ENCODE assay signal across 1 cellular context in the genomic region with DNA sequence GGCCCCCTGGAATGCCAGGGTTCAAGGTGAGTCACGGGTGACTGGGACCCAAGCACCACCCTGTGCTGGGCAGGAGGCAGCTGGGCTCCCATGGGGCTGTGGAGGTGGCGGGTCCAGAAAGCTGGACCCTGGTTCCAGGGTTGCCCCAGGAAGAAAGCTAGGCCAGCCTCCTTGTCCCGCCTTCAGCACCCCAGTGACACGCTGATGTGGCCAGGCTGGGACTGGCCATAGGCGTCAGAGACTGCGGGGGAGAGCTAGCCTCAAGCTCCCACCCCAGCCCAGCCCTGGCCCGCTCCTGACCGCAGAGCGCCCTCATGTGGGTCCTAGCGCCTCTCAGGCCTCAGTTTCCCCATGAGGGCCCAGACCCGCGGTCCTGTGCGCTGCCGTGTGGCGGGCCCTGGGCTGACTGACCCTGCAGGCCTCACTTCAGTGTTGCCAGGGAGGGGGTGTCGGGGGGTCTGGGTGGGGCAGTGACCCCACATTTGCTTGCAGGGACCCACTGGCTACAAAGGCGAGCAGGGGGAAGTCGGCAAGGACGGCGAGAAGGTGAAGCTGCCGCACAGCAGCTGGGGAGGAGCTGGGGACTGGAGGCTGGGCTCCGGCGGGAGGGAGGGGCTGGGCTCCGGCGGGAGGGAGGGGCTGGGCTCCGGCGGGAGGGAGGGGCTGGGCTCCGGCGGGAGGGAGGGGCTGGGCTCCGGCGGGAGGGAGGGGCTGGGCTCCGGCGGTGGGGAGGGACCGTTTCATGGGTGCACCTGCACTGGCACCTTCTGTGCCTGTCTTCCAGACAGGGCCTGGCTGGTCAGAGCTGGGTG.
A peak's percentile ranks its signal among the peaks of the same experiment; 100 is the strongest.
TF ChIP-seq lines count a peak whose summit lies in the region.

No MANE protein-coding gene starts in this region.

TF ChIP-seq in K562, 482 proteins besides CTCF, POLR2A, EP300 and RAD21 (continued from another document and continues in another):
- TF ChIP-seq BCLAF1 (IDR thresholded peaks at IDR 0.05; ENCODE audit: borderline replicate concordance in 1 of 2, control insufficient read depth in 1 of 2, low read depth in 2 of 2, low read length in 1 of 2) (no peak), MAZ (CRISPR knock-in tag; conservative IDR thresholded peaks at IDR 0.05 in 1 of 2, IDR thresholded peaks at IDR 0.05 in 1 of 2) (peak in 1 of 2 experiments; percentile 35; a peak in 1 of 4 replicates), ETV6 (IDR thresholded peaks at IDR 0.05; ENCODE audit: borderline replicate concordance in 1 of 2, low read depth in 2 of 2, low read length in 1 of 2) (no peak), ETV6 (CRISPR knock-in tag; IDR thresholded peaks at IDR 0.05; ENCODE audit: borderline replicate concordance) (no peak), ARID3B (CRISPR knock-in tag; IDR thresholded peaks at IDR 0.05; ENCODE audit: borderline replicate concordance) (no peak), TEAD1 (CRISPR knock-in tag; IDR thresholded peaks at IDR 0.05) (no peak), RCOR1 (IDR thresholded peaks at IDR 0.05; ENCODE audit: borderline replicate concordance in 1 of 2, low read depth in 2 of 2, low read length in 2 of 2) (no peak), ZFX (CRISPR knock-in tag; IDR thresholded peaks at IDR 0.05) (no peak), NFATC3 (IDR thresholded peaks at IDR 0.05) (no peak), ZBTB40 (IDR thresholded peaks at IDR 0.05) (peak; percentile 33; the same call in 1 of the 2 replicates), ZBTB40 (CRISPR knock-in tag; IDR thresholded peaks at IDR 0.05) (no peak), SMARCA5 (IDR thresholded peaks at IDR 0.05) (0 out of 2 replicates have a peak, but pooled peaks have one; percentile 19), ZBTB26 (CRISPR knock-in tag; IDR thresholded peaks at IDR 0.05) (no peak), ZBTB33 (CRISPR knock-in tag; IDR thresholded peaks at IDR 0.05) (peak; percentile 28; the same call in 1 of the 2 replicates), MCM5 (IDR thresholded peaks at IDR 0.05; ENCODE audit: low read depth) (no peak), CREB1 (IDR thresholded peaks at IDR 0.05) (no peak), CREB1 (CRISPR knock-in tag; IDR thresholded peaks at IDR 0.05) (no peak)
- TF ChIP-seq, protein P1, sequence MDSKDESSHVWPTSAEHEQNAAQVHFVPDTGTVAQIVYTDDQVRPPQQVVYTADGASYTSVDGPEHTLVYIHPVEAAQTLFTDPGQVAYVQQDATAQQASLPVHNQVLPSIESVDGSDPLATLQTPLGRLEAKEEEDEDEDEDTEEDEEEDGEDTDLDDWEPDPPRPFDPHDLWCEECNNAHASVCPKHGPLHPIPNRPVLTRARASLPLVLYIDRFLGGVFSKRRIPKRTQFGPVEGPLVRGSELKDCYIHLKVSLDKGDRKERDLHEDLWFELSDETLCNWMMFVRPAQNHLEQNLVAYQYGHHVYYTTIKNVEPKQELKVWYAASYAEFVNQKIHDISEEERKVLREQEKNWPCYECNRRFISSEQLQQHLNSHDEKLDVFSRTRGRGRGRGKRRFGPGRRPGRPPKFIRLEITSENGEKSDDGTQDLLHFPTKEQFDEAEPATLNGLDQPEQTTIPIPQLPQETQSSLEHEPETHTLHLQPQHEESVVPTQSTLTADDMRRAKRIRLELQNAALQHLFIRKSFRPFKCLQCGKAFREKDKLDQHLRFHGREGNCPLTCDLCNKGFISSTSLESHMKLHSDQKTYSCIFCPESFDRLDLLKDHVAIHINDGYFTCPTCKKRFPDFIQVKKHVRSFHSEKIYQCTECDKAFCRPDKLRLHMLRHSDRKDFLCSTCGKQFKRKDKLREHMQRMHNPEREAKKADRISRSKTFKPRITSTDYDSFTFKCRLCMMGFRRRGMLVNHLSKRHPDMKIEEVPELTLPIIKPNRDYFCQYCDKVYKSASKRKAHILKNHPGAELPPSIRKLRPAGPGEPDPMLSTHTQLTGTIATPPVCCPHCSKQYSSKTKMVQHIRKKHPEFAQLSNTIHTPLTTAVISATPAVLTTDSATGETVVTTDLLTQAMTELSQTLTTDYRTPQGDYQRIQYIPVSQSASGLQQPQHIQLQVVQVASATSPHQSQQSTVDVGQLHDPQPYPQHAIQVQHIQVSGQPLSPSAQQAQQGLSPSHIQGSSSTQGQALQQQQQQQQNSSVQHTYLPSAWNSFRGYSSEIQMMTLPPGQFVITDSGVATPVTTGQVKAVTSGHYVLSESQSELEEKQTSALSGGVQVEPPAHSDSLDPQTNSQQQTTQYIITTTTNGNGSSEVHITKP (IDR thresholded peaks at IDR 0.05; ENCODE audit: partially characterized antibody): peak; percentile 15
- TF ChIP-seq, protein P2, sequence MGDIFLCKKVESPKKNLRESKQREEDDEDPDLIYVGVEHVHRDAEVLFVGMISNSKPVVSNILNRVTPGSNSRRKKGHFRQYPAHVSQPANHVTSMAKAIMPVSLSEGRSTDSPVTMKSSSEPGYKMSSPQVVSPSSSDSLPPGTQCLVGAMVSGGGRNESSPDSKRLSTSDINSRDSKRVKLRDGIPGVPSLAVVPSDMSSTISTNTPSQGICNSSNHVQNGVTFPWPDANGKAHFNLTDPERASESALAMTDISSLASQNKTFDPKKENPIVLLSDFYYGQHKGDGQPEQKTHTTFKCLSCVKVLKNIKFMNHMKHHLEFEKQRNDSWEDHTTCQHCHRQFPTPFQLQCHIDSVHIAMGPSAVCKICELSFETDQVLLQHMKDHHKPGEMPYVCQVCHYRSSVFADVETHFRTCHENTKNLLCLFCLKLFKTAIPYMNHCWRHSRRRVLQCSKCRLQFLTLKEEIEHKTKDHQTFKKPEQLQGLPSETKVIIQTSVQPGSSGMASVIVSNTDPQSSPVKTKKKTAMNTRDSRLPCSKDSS (IDR thresholded peaks at IDR 0.05; ENCODE audit: low read depth, partially characterized antibody): no peak
- TF ChIP-seq, protein P3, sequence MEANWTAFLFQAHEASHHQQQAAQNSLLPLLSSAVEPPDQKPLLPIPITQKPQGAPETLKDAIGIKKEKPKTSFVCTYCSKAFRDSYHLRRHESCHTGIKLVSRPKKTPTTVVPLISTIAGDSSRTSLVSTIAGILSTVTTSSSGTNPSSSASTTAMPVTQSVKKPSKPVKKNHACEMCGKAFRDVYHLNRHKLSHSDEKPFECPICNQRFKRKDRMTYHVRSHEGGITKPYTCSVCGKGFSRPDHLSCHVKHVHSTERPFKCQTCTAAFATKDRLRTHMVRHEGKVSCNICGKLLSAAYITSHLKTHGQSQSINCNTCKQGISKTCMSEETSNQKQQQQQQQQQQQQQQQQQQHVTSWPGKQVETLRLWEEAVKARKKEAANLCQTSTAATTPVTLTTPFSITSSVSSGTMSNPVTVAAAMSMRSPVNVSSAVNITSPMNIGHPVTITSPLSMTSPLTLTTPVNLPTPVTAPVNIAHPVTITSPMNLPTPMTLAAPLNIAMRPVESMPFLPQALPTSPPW (CRISPR knock-in tag; IDR thresholded peaks at IDR 0.05): peak; percentile 93
